ENCODE assay signal across 20 cellular contexts in genomic region chr20:52569201-52569600, GRCh38.
A peak's percentile ranks its signal among the peaks of the same experiment; 100 is the strongest.
DNase-seq lines count a peak whose midpoint lies in the region; FAIRE-seq and TF ChIP-seq lines count a peak whose summit lies in the region.
"Had no signal": no experiment of that assay in that cellular context is flagged by ENCODE, and none has a peak within 500 bp of the region (broad histone marks: within the 10 kb centered on the region; RNA-seq: fewer than 3 reads in every experiment).

No MANE protein-coding gene starts in this region.

- no peak overlapping the region for H3K27ac Mint-ChIP-seq in astrocyte (ENCODE audit: unreplicated experiment)
- H3K27ac Mint-ChIP-seq: CD4-positive, alpha-beta memory T cell; HFFc6 had no signal

- no peak overlapping the region for H3K9ac ChIP-seq in GM23248
- H3K9ac ChIP-seq in astrocyte (ENCODE audit: low read length): no peak overlapping the region
- H3K9ac ChIP-seq: BLaER1 treated with 17β-estradiol and CSF1 and Interleukin-3, amounts not matched to agents 10 nM and 100 nM; KMS-11 had no signal

- H4K20me1 ChIP-seq in GM23248 (ENCODE audit: insufficient read depth) (no peaks in the 10 kb centered on the region), astrocyte (ENCODE audit: insufficient read depth, low read length) (no peaks in the 10 kb centered on the region)
- H4K20me1 ChIP-seq: BLaER1 treated with 17β-estradiol and CSF1 and Interleukin-3, amounts not matched to agents 10 nM and 100 nM had no signal

- H3K36me3 ChIP-seq in GM23248 (ENCODE audit: low read depth) (no peaks in the 10 kb centered on the region), astrocyte (ENCODE audit: insufficient read depth, low read length) (no peaks in the 10 kb centered on the region)
- H3K36me3 ChIP-seq: BLaER1 treated with 17β-estradiol and CSF1 and Interleukin-3, amounts not matched to agents 10 nM and 100 nM; Peyer's patch had no signal

- TF ChIP-seq CTCF in astrocyte (IDR thresholded peaks at IDR 0.05; ENCODE audit: insufficient read depth, low read depth, low read length): no peak

- no peak overlapping the region for H3K4me3 Mint-ChIP-seq in astrocyte (ENCODE audit: unreplicated experiment)
- H3K4me3 Mint-ChIP-seq: HFFc6 had no signal

- DNase-seq in GM23248 (peak; percentile 20), LHCN-M2 (ENCODE audit: low read depth) (peak; percentile 33), astrocyte (ENCODE audit: low read depth) (peak; percentile 10), renal cortical epithelial cell (ENCODE audit: low read depth) (peak; percentile 2), germinal center (ENCODE audit: low spot score) (no peak), hypothalamus (lab: John Stamatoyannopoulos, UW) (no peak), NCI-H1930 (lab: John Stamatoyannopoulos, UW) (no peak)
- DNase-seq: CD4-positive, alpha-beta memory T cell; H7; HFFc6; IMR-90; NCI-H1694 treated with DMSO at 0.1 percent for 48 hours; NCI-H446; NCI-H526; Peyer's patch; Right ventricle myocardium superior had no signal

- H2AFZ ChIP-seq in GM23248 (no peak overlapping the region), astrocyte (ENCODE audit: low read depth, low read length) (no peak overlapping the region)

- H3K27me3 ChIP-seq in GM23248 (replicated peaks; ENCODE audit: insufficient read depth) (no peaks in the 10 kb centered on the region), astrocyte (ENCODE audit: insufficient read depth, low read length) (no peaks in the 10 kb centered on the region)
- H3K27me3 ChIP-seq: BLaER1 treated with 17β-estradiol and CSF1 and Interleukin-3, amounts not matched to agents 10 nM and 100 nM; Peyer's patch had no signal

- H3K9me2 ChIP-seq in GM23248 (ENCODE audit: insufficient read depth): no peaks in the 10 kb centered on the region

- no peaks in the 10 kb centered on the region for H3F3A ChIP-seq in GM23248 (ENCODE audit: insufficient read depth)

- peaks cover 2% of the 10 kb centered on the region for H3K9me3 Mint-ChIP-seq in astrocyte (ENCODE audit: unreplicated experiment)

- no peaks in the 10 kb centered on the region for H3K36me3 Mint-ChIP-seq in astrocyte (ENCODE audit: low read depth, unreplicated experiment)
- H3K36me3 Mint-ChIP-seq: CD4-positive, alpha-beta memory T cell had no signal

- H3K4me3 ChIP-seq in GM23248: no peak overlapping the region
- H3K4me3 ChIP-seq in astrocyte (ENCODE audit: insufficient read depth, low read depth, low read length): no peak overlapping the region
- H3K4me3 ChIP-seq: BLaER1 treated with 17β-estradiol and CSF1 and Interleukin-3, amounts not matched to agents 10 nM and 100 nM; Peyer's patch had no signal

- in situ Hi-C loops in GM23248 (cut with MboI): no loop called here

- no peaks in the 10 kb centered on the region for H3K27me3 Mint-ChIP-seq in astrocyte (ENCODE audit: low read depth, unreplicated experiment)

- peaks cover 3% of the 10 kb centered on the region for H3K9me3 ChIP-seq in GM23248 (ENCODE audit: low read depth)
- peaks cover 3% of the 10 kb centered on the region for H3K9me3 ChIP-seq in astrocyte (ENCODE audit: insufficient read depth, low read depth, low read length)
- H3K9me3 ChIP-seq: Peyer's patch had no signal

- H3K4me1 Mint-ChIP-seq in astrocyte (ENCODE audit: low read depth, unreplicated experiment): no peaks in the 10 kb centered on the region

- no peak for FAIRE-seq in astrocyte (lab: Jason Lieb, UNC)
- FAIRE-seq: GM18507 had no signal

- H3K27ac ChIP-seq in GM23248 (no peak overlapping the region), astrocyte (ENCODE audit: low read depth, low read length) (no peak overlapping the region)
- H3K27ac ChIP-seq: BLaER1 treated with 17β-estradiol and CSF1 and Interleukin-3, amounts not matched to agents 10 nM and 100 nM; HL-60; KMS-11; Peyer's patch had no signal

- H3K4me2 ChIP-seq in GM23248 (ENCODE audit: unreplicated experiment): no peak overlapping the region
- no peak overlapping the region for H3K4me2 ChIP-seq in astrocyte (ENCODE audit: low read length)
- H3K4me2 ChIP-seq: KMS-11 had no signal

- H3K79me2 ChIP-seq in GM23248 (ENCODE audit: insufficient read depth) (no peaks in the 10 kb centered on the region), astrocyte (ENCODE audit: insufficient read depth, low read length) (no peaks in the 10 kb centered on the region)

- WGBS in GM23248 (ENCODE audit: low coverage in 1 of 2, low lambda C conversion rate in 2 of 2, missing lambda C conversion rate in 2 of 2), 2 experiments: 91 to 92% methylated on average over 3 of the region's 3 CpGs

- no peaks in the 10 kb centered on the region for H3K4me1 ChIP-seq in GM23248 (ENCODE audit: insufficient read depth)
- H3K4me1 ChIP-seq in astrocyte (ENCODE audit: insufficient read depth, low read length): no peaks in the 10 kb centered on the region
- H3K4me1 ChIP-seq: BLaER1 treated with 17β-estradiol and CSF1 and Interleukin-3, amounts not matched to agents 10 nM and 100 nM; Peyer's patch had no signal

Comparison
In these comparisons a context has a peak if more than half of its experiments do, and no peak if none do; other contexts are left out.
1. DNase-seq: peak in GM23248 (single experiment), LHCN-M2 (single experiment), astrocyte (single experiment) and renal cortical epithelial cell (single experiment); none in germinal center (single experiment), hypothalamus (0 of 51) and NCI-H1930 (0 of 2).